ENCODE assay signal across 1 cellular context in the genomic region with DNA sequence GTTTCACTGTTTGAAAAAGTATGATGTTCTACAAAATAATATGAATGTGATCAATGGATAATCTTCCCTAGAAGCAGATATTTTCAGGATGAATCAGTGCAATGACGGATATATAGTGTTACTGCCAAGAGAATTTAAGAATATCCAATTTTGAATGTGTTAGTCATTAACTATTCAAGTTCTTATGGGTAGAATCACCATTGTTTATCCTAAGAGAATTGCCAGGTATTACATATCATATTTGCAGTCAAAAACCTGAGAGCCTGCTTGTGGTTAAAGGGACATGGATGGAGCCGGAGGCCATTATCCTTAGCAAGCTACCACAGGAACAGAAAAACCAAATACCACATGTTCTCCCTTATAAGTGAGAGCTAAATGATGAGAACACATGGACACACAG.
TF ChIP-seq lines count a peak whose summit lies in the region.

No MANE protein-coding gene starts in this region.

TF ChIP-seq in GM23338, 12 proteins besides CTCF, POLR2A, EP300 and RAD21 (continued from another document):
- TF ChIP-seq, protein P1, sequence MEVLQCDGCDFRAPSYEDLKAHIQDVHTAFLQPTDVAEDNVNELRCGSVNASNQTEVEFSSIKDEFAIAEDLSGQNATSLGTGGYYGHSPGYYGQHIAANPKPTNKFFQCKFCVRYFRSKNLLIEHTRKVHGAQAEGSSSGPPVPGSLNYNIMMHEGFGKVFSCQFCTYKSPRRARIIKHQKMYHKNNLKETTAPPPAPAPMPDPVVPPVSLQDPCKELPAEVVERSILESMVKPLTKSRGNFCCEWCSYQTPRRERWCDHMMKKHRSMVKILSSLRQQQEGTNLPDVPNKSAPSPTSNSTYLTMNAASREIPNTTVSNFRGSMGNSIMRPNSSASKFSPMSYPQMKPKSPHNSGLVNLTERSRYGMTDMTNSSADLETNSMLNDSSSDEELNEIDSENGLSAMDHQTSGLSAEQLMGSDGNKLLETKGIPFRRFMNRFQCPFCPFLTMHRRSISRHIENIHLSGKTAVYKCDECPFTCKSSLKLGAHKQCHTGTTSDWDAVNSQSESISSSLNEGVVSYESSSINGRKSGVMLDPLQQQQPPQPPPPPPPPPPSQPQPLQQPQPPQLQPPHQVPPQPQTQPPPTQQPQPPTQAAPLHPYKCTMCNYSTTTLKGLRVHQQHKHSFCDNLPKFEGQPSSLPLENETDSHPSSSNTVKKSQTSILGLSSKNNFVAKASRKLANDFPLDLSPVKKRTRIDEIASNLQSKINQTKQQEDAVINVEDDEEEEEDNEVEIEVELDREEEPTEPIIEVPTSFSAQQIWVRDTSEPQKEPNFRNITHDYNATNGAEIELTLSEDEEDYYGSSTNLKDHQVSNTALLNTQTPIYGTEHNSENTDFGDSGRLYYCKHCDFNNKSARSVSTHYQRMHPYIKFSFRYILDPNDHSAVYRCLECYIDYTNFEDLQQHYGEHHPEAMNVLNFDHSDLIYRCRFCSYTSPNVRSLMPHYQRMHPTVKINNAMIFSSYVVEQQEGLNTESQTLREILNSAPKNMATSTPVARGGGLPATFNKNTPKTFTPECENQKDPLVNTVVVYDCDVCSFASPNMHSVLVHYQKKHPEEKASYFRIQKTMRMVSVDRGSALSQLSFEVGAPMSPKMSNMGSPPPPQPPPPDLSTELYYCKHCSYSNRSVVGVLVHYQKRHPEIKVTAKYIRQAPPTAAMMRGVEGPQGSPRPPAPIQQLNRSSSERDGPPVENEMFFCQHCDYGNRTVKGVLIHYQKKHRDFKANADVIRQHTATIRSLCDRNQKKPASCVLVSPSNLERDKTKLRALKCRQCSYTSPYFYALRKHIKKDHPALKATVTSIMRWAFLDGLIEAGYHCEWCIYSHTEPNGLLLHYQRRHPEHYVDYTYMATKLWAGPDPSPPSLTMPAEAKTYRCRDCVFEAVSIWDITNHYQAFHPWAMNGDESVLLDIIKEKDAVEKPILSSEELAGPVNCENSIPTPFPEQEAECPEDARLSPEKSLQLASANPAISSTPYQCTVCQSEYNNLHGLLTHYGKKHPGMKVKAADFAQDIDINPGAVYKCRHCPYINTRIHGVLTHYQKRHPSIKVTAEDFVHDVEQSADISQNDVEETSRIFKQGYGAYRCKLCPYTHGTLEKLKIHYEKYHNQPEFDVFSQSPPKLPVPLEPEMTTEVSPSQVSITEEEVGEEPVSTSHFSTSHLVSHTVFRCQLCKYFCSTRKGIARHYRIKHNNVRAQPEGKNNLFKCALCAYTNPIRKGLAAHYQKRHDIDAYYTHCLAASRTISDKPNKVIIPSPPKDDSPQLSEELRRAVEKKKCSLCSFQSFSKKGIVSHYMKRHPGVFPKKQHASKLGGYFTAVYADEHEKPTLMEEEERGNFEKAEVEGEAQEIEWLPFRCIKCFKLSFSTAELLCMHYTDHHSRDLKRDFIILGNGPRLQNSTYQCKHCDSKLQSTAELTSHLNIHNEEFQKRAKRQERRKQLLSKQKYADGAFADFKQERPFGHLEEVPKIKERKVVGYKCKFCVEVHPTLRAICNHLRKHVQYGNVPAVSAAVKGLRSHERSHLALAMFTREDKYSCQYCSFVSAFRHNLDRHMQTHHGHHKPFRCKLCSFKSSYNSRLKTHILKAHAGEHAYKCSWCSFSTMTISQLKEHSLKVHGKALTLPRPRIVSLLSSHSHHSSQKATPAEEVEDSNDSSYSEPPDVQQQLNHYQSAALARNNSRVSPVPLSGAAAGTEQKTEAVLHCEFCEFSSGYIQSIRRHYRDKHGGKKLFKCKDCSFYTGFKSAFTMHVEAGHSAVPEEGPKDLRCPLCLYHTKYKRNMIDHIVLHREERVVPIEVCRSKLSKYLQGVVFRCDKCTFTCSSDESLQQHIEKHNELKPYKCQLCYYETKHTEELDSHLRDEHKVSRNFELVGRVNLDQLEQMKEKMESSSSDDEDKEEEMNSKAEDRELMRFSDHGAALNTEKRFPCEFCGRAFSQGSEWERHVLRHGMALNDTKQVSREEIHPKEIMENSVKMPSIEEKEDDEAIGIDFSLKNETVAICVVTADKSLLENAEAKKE (CRISPR knock-in tag; IDR thresholded peaks at IDR 0.05) = no peak
- TF ChIP-seq ZNF331 (CRISPR knock-in tag; IDR thresholded peaks at IDR 0.05; ENCODE audit: low read depth) (no peak), CREB1 (CRISPR knock-in tag; IDR thresholded peaks at IDR 0.05; ENCODE audit: low read depth) (no peak), STAT1 (IDR thresholded peaks at IDR 0.05; ENCODE audit: unreplicated experiment) (no peak), EZH2 (IDR thresholded peaks at IDR 0.05; ENCODE audit: low read depth, unreplicated experiment) (no peak), NANOG (IDR thresholded peaks at IDR 0.05; ENCODE audit: borderline replicate concordance) (no peak), EZH2phosphoT487 (IDR thresholded peaks at IDR 0.05; ENCODE audit: unreplicated experiment) (no peak)
